29 cellular contexts compared by ENCODE assay signal in the genomic region with DNA sequence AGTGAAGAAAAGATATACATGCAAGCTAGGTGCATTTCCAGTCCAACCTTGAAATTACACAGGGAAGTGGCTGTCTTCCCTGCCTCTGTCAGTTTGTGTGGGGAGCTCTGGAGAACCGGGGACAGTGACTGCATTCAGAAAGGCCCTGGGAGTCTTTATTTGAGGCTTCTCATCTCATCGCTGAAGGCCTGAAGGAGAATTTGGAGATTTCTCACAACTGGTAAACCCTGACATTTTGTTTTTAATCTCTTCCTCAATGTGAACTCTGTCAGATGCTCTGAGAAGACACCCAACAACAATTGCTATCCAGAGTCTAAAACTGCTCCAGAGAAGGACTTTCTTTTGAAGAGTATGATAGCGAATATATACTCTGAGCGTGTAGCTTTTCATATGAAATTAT.
"Had no signal": no experiment of that assay in that cellular context is flagged by ENCODE, and none has a peak within 500 bp of the region (broad histone marks: within the 10 kb centered on the region; RNA-seq: fewer than 3 reads in every experiment).

No MANE protein-coding gene starts in this region.

- DNase-seq: activated CD4-positive, alpha-beta T cell treated with anti-CD3 and anti-CD28 coated beads for 1 hour; activated CD4-positive, alpha-beta T cell treated with anti-CD3 and anti-CD28 coated beads for 48 hours; activated CD4-positive, CD25-positive, alpha-beta regulatory T cell; activated CD8-positive, alpha-beta T cell treated with anti-CD3 and anti-CD28 coated beads for 36 hours; activated effector memory CD4-positive, alpha-beta T cell treated with anti-CD3 and anti-CD28 coated beads, Interleukin-2, amount 50 U/mL, for 16 hours; activated naive CD4-positive, alpha-beta T cell; activated naive CD4-positive, alpha-beta T cell treated with anti-CD3 and anti-CD28 coated beads, Interleukin-2, amount 50 U/mL, for 16 hours; activated naive CD8-positive, alpha-beta T cell treated with anti-CD3 and anti-CD28 coated beads for 36 hours; activated T-cell treated with anti-CD3 and anti-CD28 coated beads, Interleukin-2, amount 50 U/mL, for 1 hour; activated T-cell treated with anti-CD3 and anti-CD28 coated beads, Interleukin-2, amount 50 U/mL, for 72 hours; amniotic stem cell; NCI-H1048; NCI-H1105 treated with DMSO at 0.1 percent for 48 hours; NCI-H1436; NCI-H1694; NCI-H1930; NCI-H2081 treated with DMSO at 0.1 percent for 48 hours; NCI-H226; NCI-H446 treated with DMSO at 0.1 percent for 48 hours; NCI-H524 treated with DMSO at 0.1 percent for 48 hours; SHP77; SJCRH30; T1000; WERI-Rb-1 had no signal

- ATAC-seq: activated CD8-positive, alpha-beta T cell treated with anti-CD3 and anti-CD28 coated beads for 36 hours; activated T-cell treated with anti-CD3 and anti-CD28 coated beads, Interleukin-2, amount 50 U/mL, for 72 hours; activated T-helper 17 cell treated with anti-CD3 and anti-CD28 coated beads, Interleukin-2, amount 50 U/mL, for 72 hours; Panc1 had no signal

- H3K27ac ChIP-seq: ascending aorta, cardiac muscle cell, SJCRH30, SK-N-MC, WERI-Rb-1 had no signal
